In the genomic region with DNA sequence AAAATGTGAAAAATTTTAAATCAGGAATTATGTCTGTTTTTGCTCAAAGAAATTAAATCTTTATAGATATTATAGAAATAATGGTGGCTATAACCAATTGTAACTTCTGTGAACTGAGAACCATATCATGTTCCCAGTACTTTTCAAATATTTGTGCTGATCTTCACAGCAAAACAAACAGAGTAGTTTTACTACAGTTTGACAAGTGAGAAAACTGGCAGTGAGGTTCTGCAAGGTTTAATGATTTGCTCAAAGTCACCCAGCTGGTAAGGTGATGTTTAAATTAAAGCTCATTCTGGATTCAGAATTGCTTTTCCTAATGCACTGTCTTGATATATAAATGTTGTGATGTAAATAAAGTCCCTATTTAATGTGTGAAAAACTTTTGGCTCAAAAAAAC, we compare ENCODE assay signal across 21 cellular contexts. TPM values are rescaled to one million over a fixed set of nuclear protein-coding genes. Genes with fewer than 3 reads are reported as not detected.
"Had no signal": no experiment of that assay in that cellular context is flagged by ENCODE, and none has a peak within 500 bp of the region (broad histone marks: within the 10 kb centered on the region; RNA-seq: fewer than 3 reads in every experiment).

No MANE protein-coding gene starts in this region.

- H3K36me3 ChIP-seq: ascending aorta, breast epithelium, gastroesophageal sphincter, lower lobe of right lung, right atrium auricular region, thyroid gland had no signal

- H3K27me3 ChIP-seq: ascending aorta, breast epithelium, gastroesophageal sphincter, right atrium auricular region, thyroid gland had no signal

- H3K27ac Mint-ChIP-seq: activated naive CD4-positive, alpha-beta T cell treated with anti-CD3 and anti-CD28 coated beads for 36 hours; nephron progenitor cell had no signal

- H3K27ac ChIP-seq: ascending aorta, breast epithelium, gastroesophageal sphincter, lower lobe of right lung, right atrium auricular region, thyroid gland had no signal

- DNase-seq: activated CD4-positive, alpha-beta T cell treated with anti-CD3 and anti-CD28 coated beads, Interleukin-2, amount 50 U/mL, for 1 hour; activated CD4-positive, CD25-positive, alpha-beta regulatory T cell treated with anti-CD3 and anti-CD28 coated beads, Interleukin-2, amount 50 U/mL, for 72 hours; activated CD8-positive, alpha-beta memory T cell treated with anti-CD3 and anti-CD28 coated beads, Interleukin-2, amount 50 U/mL, for 4 hours; activated naive CD4-positive, alpha-beta T cell treated with anti-CD3 and anti-CD28 coated beads for 36 hours; activated T-cell treated with anti-CD3 and anti-CD28 coated beads, Interleukin-2, amount 50 U/mL, for 4 hours; cortex of kidney; kidney glomerular epithelial cell; lower lobe of right lung; nephron progenitor cell; nucleus accumbens; stimulated activated CD4-positive, alpha-beta T cell treated with anti-CD3 and anti-CD28 coated beads, Interleukin-2, amount 100 ng/mL, for 24 hours; stimulated activated naive CD4-positive, alpha-beta T cell treated with Interleukin-2 at 50 U/mL for 16 hours; thyroid gland had no signal

- H3K9me3 ChIP-seq: ascending aorta, breast epithelium, gastroesophageal sphincter, lower lobe of right lung, right atrium auricular region, thyroid gland had no signal

- H3K4me3 ChIP-seq: ascending aorta, breast epithelium, gastroesophageal sphincter, lower lobe of right lung, right atrium auricular region, thyroid gland had no signal

- H3K4me3 Mint-ChIP-seq: activated naive CD4-positive, alpha-beta T cell treated with anti-CD3 and anti-CD28 coated beads for 36 hours; activated T-cell treated with anti-CD3 and anti-CD28 coated beads, Interleukin-2, amount 50 U/mL, for 4 hours; nephron progenitor cell had no signal

- H3K9me3 Mint-ChIP-seq: immature natural killer cell had no signal

- H3K4me1 ChIP-seq: ascending aorta, breast epithelium, gastroesophageal sphincter, lower lobe of right lung, right atrium auricular region, thyroid gland had no signal

- ATAC-seq: gastroesophageal sphincter had no signal

RNA-seq across cellular contexts. Expression of a gene that starts 22.0 kb away (rescaled TPM):
- total RNA-seq: activated naive CD4-positive, alpha-beta T cell treated with anti-CD3 and anti-CD28 coated beads for 36 hours; ascending aorta; lower lobe of right lung; mesenteric fat pad; posterior vena cava; right atrium auricular region; T-helper 1 cell treated with Interleukin-12 subunit alpha and Interleukin-12 subunit beta and Interleukin-4 antibody, amounts not matched to agents 30 ng/mL and 1 ng/mL, for 36 hours; thyroid gland had no signal
